13 cellular contexts compared by ENCODE assay signal in genomic region chr1:920506-920905, GRCh38. TPM values are rescaled to one million over a fixed set of nuclear protein-coding genes. Genes with fewer than 3 reads are reported as not detected.
DNase-seq lines count a peak whose midpoint lies in the region; ATAC-seq, FAIRE-seq and TF ChIP-seq lines count a peak whose summit lies in the region.
"Had no signal": no experiment of that assay in that cellular context is flagged by ENCODE, and none has a peak within 500 bp of the region (broad histone marks: within the 10 kb centered on the region; RNA-seq: fewer than 3 reads in every experiment).

No MANE protein-coding gene starts in this region.

- H3K9me3 ChIP-seq in HepG2 (ENCODE audit: low read length) (no peaks in the 10 kb centered on the region), right lobe of liver (no peaks in the 10 kb centered on the region), PC-3 (ENCODE audit: low read length) (no peaks in the 10 kb centered on the region), gastrocnemius medialis (no peaks in the 10 kb centered on the region)
- H3K9me3 ChIP-seq: prostate gland had no signal

- no peaks in the 10 kb centered on the region for H3K9me2 ChIP-seq in PC-3 (replicated peaks; ENCODE audit: low read length)

- TF ChIP-seq EP300 in HepG2 (IDR thresholded peaks at IDR 0.05; ENCODE audit: low read depth in 2 of 2, low read length in 2 of 2) (no peak), HepG2 (CRISPR knock-in tag; IDR thresholded peaks at IDR 0.05; ENCODE audit: borderline replicate concordance) (no peak)

- no peak for FAIRE-seq in HepG2 (lab: Jason Lieb, UNC)

- no peak for DNase-seq in HepG2 (ENCODE audit: low spot score)
- no peak for DNase-seq in right lobe of liver
- DNase-seq in PC-3, result no peak
- peak; percentile 13 for DNase-seq in glutamatergic neuron
- no peak for DNase-seq in gastrocnemius medialis
- no peak for DNase-seq in activated CD4-positive, alpha-beta T cell treated with anti-CD3 and anti-CD28 coated beads, Interleukin-2, amount 50 U/mL, for 48 hours
- DNase-seq in activated naive CD4-positive, alpha-beta T cell treated with anti-CD3 and anti-CD28 coated beads, Interleukin-2, amount 10 ng/mL, durations not matched to agents 7 days and 5 days, result no peak
- no peak for DNase-seq in T-cell
- DNase-seq: activated CD8-positive, alpha-beta T cell treated with anti-CD3 and anti-CD28 coated beads for 36 hours; activated gamma-delta T cell; NK-92 treated with Interleukin-12 subunit alpha and Interleukin-12 subunit beta, amount 100 ng/mL, for 24 hours had no signal

- TF ChIP-seq POLR2A in HepG2 (IDR thresholded peaks at IDR 0.05; ENCODE audit: insufficient read depth in 1 of 2, low read depth in 2 of 2, low read length in 2 of 2) (no peak), right lobe of liver (IDR thresholded peaks at IDR 0.05) (no peak), gastrocnemius medialis (IDR thresholded peaks at IDR 0.05) (no peak)

- no peaks in the 10 kb centered on the region for H3F3A ChIP-seq in PC-3 (ENCODE audit: low read length, unreplicated experiment)

- H3K27me3 Mint-ChIP-seq in glutamatergic neuron (ENCODE audit: unreplicated experiment) (peaks cover 23% of the 10 kb centered on the region), T-cell (peaks cover 26 to 59% of the 10 kb centered on the region in 2 donors)
- H3K27me3 Mint-ChIP-seq in activated naive CD4-positive, alpha-beta T cell treated with anti-CD3 and anti-CD28 coated beads, Interleukin-2, amount 10 ng/mL, durations not matched to agents 7 days and 5 days, result peaks cover 91% of the 10 kb centered on the region

- TF ChIP-seq CTCF in HepG2 (CRISPR knock-in tag; IDR thresholded peaks at IDR 0.05), result no peak
- TF ChIP-seq CTCF in right lobe of liver (IDR thresholded peaks at IDR 0.05), result no peak
- TF ChIP-seq CTCF in PC-3 (conservative IDR thresholded peaks at IDR 0.05; ENCODE audit: low read depth, low read length), result no peak
- TF ChIP-seq CTCF in glutamatergic neuron (IDR thresholded peaks at IDR 0.05; ENCODE audit: partially characterized antibody, unreplicated experiment), result no peak
- no peak for TF ChIP-seq CTCF in gastrocnemius medialis (IDR thresholded peaks at IDR 0.05 in 4 of 5, conservative IDR thresholded peaks at IDR 0.05 in 1 of 5)

- H3K79me2 ChIP-seq in HepG2 (ENCODE audit: insufficient read depth, low read length), result no peaks in the 10 kb centered on the region
- no peaks in the 10 kb centered on the region for H3K79me2 ChIP-seq in PC-3 (ENCODE audit: low read length)

- H3K36me3 Mint-ChIP-seq in glutamatergic neuron (ENCODE audit: unreplicated experiment) (peaks cover 3% of the 10 kb centered on the region), T-cell (no peaks in the 10 kb centered on the region)
- H3K36me3 Mint-ChIP-seq in activated naive CD4-positive, alpha-beta T cell treated with anti-CD3 and anti-CD28 coated beads, Interleukin-2, amount 10 ng/mL, durations not matched to agents 7 days and 5 days, result no peaks in the 10 kb centered on the region

- H2AFZ ChIP-seq in HepG2 (ENCODE audit: low read length), result no peak overlapping the region
- no peak overlapping the region for H2AFZ ChIP-seq in PC-3 (ENCODE audit: low read length)

- CTCF ChIA-PET in HepG2 (lab: Yijun Ruan, JAX; ENCODE audit: low intra/inter-chr PET ratio, low total read pairs), result interaction anchor here (1.1 kb wide), 1 partner anchor 8 kb away, joined by 3 read pairs; no protein-coding TSS in a partner anchor
- CTCF ChIA-PET in PC-3 (lab: Charles Lee), result interaction anchor here (0.7 kb wide), 1 partner anchor 18 kb away, joined by 3 read pairs; no protein-coding TSS in a partner anchor
- CTCF ChIA-PET in activated naive CD4-positive, alpha-beta T cell treated with anti-CD3 and anti-CD28 coated beads, Interleukin-2, amount 10 ng/mL, durations not matched to agents 7 days and 5 days (lab: Charles Lee), result interaction anchor here (0.7 to 0.8 kb wide), 2 partner anchors 8 to 15 kb away, joined by 3 read pairs; no protein-coding TSS in a partner anchor
- CTCF ChIA-PET in T-cell (lab: Charles Lee), result no interaction called here

- TF ChIP-seq RAD21 in HepG2 (CRISPR knock-in tag; IDR thresholded peaks at IDR 0.05), result no peak

- intact Hi-C loops in HepG2 (cut with micrococcal nuclease; ENCODE audit: unreplicated experiment) (no loop called here), right lobe of liver (cut with DNase I) (no loop called here), PC-3 (cut with micrococcal nuclease) (loop anchor here (2.0 kb wide), 1 partner anchor 18 kb away; no protein-coding TSS in a partner anchor), gastrocnemius medialis (cut with DNase I; ENCODE audit: low total_unique reads) (loop anchor here (2.0 to 5.0 kb wide), 2 partner anchors 82 to 186 kb away; partner anchors contain the start of gene HES4)

- no peak overlapping the region for H3K9ac ChIP-seq in HepG2 (ENCODE audit: insufficient read depth, low read depth, low read length)
- H3K9ac ChIP-seq in PC-3 (ENCODE audit: low read length), result no peak overlapping the region

- H3K4me3 ChIP-seq in HepG2 (replicated peaks in 1 of 3; ENCODE audit: insufficient read depth in 1 of 3, low read depth in 2 of 3, low read length in 3 of 3) (no peak overlapping the region; a peak in 1 of 6 replicates), right lobe of liver (no peak overlapping the region), PC-3 (ENCODE audit: low read length) (no peak overlapping the region), gastrocnemius medialis (no peak overlapping the region)
- H3K4me3 ChIP-seq: prostate gland had no signal

- POLR2A ChIA-PET in HepG2 (lab: Yijun Ruan, JAX) (no interaction called here), PC-3 (lab: Charles Lee; ENCODE audit: unreplicated experiment) (no interaction called here), T-cell (lab: Charles Lee) (no interaction called here)

- in situ Hi-C loops in HepG2 (cut with HindIII; ENCODE audit: extremely low pct_ligation_motif_present, low pct_unique_long_range_greater_than_20kb), result no loop called here
- in situ Hi-C loops in gastrocnemius medialis (cut with MboI; ENCODE audit: low sequenced_read_pairs in 4 of 4), result no loop called here

- H4K20me1 ChIP-seq in HepG2 (ENCODE audit: insufficient read depth, low read length) (peaks cover 6% of the 10 kb centered on the region; the same call in 1 of the 2 replicates), PC-3 (ENCODE audit: low read length) (no peaks in the 10 kb centered on the region)

- 0% methylated on average over 1 of the region's 13 CpGs for WGBS in HepG2 (ENCODE audit: low lambda C conversion rate)
- WGBS in right lobe of liver (ENCODE audit: insufficient coverage, low coverage, low lambda C conversion rate, missing lambda C conversion rate), result 13% methylated on average over 3 of the region's 13 CpGs

- H3K4me1 ChIP-seq in HepG2 (ENCODE audit: insufficient read depth, low read length), result peaks cover 43% of the 10 kb centered on the region
- H3K4me1 ChIP-seq in right lobe of liver, result peaks cover 0 to 31% (median 0%) of the 10 kb centered on the region in 4 donors
- peaks cover 10% of the 10 kb centered on the region for H3K4me1 ChIP-seq in PC-3 (ENCODE audit: insufficient read depth, low read length)
- H3K4me1 ChIP-seq in gastrocnemius medialis, result peaks cover 15 to 26% of the 10 kb centered on the region in 2 donors

- peaks cover 14% of the 10 kb centered on the region for H3K4me1 Mint-ChIP-seq in glutamatergic neuron (ENCODE audit: low read depth, unreplicated experiment)
- H3K4me1 Mint-ChIP-seq in activated naive CD4-positive, alpha-beta T cell treated with anti-CD3 and anti-CD28 coated beads, Interleukin-2, amount 10 ng/mL, durations not matched to agents 7 days and 5 days, result peaks cover 11% of the 10 kb centered on the region
- peaks cover 12 to 22% (median 15%) of the 10 kb centered on the region in 3 donors for H3K4me1 Mint-ChIP-seq in T-cell

- H3K27ac Mint-ChIP-seq in glutamatergic neuron (ENCODE audit: unreplicated experiment) (no peak overlapping the region), T-cell (no peak overlapping the region)
- no peak overlapping the region for H3K27ac Mint-ChIP-seq in activated naive CD4-positive, alpha-beta T cell treated with anti-CD3 and anti-CD28 coated beads, Interleukin-2, amount 10 ng/mL, durations not matched to agents 7 days and 5 days
- H3K27ac Mint-ChIP-seq: activated CD8-positive, alpha-beta T cell treated with anti-CD3 and anti-CD28 coated beads for 36 hours had no signal

- no peak overlapping the region for H3K27ac ChIP-seq in HepG2 (ENCODE audit: extremely low read length, insufficient read depth, low read length)
- no peak overlapping the region for H3K27ac ChIP-seq in right lobe of liver
- H3K27ac ChIP-seq in PC-3 (ENCODE audit: low read length), result no peak overlapping the region
- H3K27ac ChIP-seq in gastrocnemius medialis, result no peak overlapping the region
- H3K27ac ChIP-seq: prostate gland had no signal

- ATAC-seq in HepG2 (peak; percentile 3; the same call in 1 of the 3 replicates), right lobe of liver (no peak), PC-3 (no peak), gastrocnemius medialis (no peak), T-cell (replicated peaks in 1 of 4) (no peak)

- no TSS peak for BruUV-seq in HepG2 (replicated peaks; lab: Mats Ljungman, UMichigan)
- BruUV-seq in PC-3 (replicated peaks; lab: Mats Ljungman, UMichigan), result no TSS peak

- H3K4me2 ChIP-seq in HepG2 (ENCODE audit: low read depth, low read length), result peak overlapping the region; percentile 16; the same call in 1 of the 2 replicates
- peak overlapping the region; percentile 38 for H3K4me2 ChIP-seq in PC-3 (ENCODE audit: low read length)

- H3K36me3 ChIP-seq in HepG2 (replicated peaks in 1 of 2; ENCODE audit: control insufficient read depth in 1 of 2, insufficient read depth in 2 of 2, low read length in 2 of 2) (no peaks in the 10 kb centered on the region), right lobe of liver (no peaks in the 10 kb centered on the region), PC-3 (ENCODE audit: low read depth, low read length) (no peaks in the 10 kb centered on the region), gastrocnemius medialis (no peaks in the 10 kb centered on the region)
- H3K36me3 ChIP-seq: prostate gland had no signal

- H3K9me3 Mint-ChIP-seq in glutamatergic neuron (ENCODE audit: unreplicated experiment) (peaks cover 13% of the 10 kb centered on the region), T-cell (no peaks in the 10 kb centered on the region)
- no peaks in the 10 kb centered on the region for H3K9me3 Mint-ChIP-seq in activated naive CD4-positive, alpha-beta T cell treated with anti-CD3 and anti-CD28 coated beads, Interleukin-2, amount 10 ng/mL, durations not matched to agents 7 days and 5 days
- H3K9me3 Mint-ChIP-seq: activated CD8-positive, alpha-beta T cell treated with anti-CD3 and anti-CD28 coated beads for 36 hours had no signal

- H3K27me3 ChIP-seq in HepG2 (ENCODE audit: control insufficient read depth in 1 of 2, insufficient read depth in 2 of 2, low read length in 2 of 2) (peaks cover 43 to 87% of the 10 kb centered on the region in 2 experiments), right lobe of liver (no peaks in the 10 kb centered on the region), PC-3 (ENCODE audit: low read length) (peaks cover 85% of the 10 kb centered on the region), gastrocnemius medialis (peaks cover 9 to 52% (median 21%) of the 10 kb centered on the region in 3 donors)

- peak overlapping the region; percentile 73 for H3K4me3 Mint-ChIP-seq in glutamatergic neuron (ENCODE audit: unreplicated experiment)
- H3K4me3 Mint-ChIP-seq in activated naive CD4-positive, alpha-beta T cell treated with anti-CD3 and anti-CD28 coated beads, Interleukin-2, amount 10 ng/mL, durations not matched to agents 7 days and 5 days, result no peak overlapping the region
- peak overlapping the region in 1 of 3 donors; percentile 26 for H3K4me3 Mint-ChIP-seq in T-cell
- H3K4me3 Mint-ChIP-seq: activated CD8-positive, alpha-beta T cell treated with anti-CD3 and anti-CD28 coated beads for 36 hours had no signal

RNA-seq across cellular contexts. Expression of gene SAMD11, which starts 3.2 kb away (rescaled TPM):
- total RNA-seq in HepG2 (2016; rRNA removed; fragmentation: Illumina TruSeq; extraction: Trizol) (0.11 TPM in 1 of 2 replicates, not detected in the other), right lobe of liver (1 to 10 TPM; 2.1 to 4.3 (median 3.7) TPM), PC-3 (2014; rRNA removed) (2.7 and 5.8 TPM in 2 replicates), glutamatergic neuron (ENCODE audit: unreplicated experiment) (46.2 TPM), gastrocnemius medialis (under 1 TPM in 2 of 4 donors, not detected in 2; 0.17 to 0.38 TPM), T-cell (under 1 TPM in 3 of 5 donors, not detected in 2; 0.32 to 0.70 (median 0.53) TPM)
- total RNA-seq in HepG2 (2016; cell fraction: cytosol; rRNA removed; fragmentation: Illumina TruSeq; extraction: Trizol; ENCODE audit: low read depth), result not detected in 2 replicates
- total RNA-seq in HepG2 (2016; cell fraction: insoluble cytoplasmic fraction; rRNA removed; fragmentation: Illumina TruSeq; extraction: Trizol), result 0.13 TPM in 1 of 2 replicates, not detected in the other
- total RNA-seq in HepG2 (2016; cell fraction: membrane; rRNA removed; fragmentation: Illumina TruSeq; extraction: Trizol), result not detected in 2 replicates
- total RNA-seq in HepG2 (2016; cell fraction: nucleus; rRNA removed; fragmentation: Illumina TruSeq; extraction: Trizol), result not detected in 2 replicates
- 0.09 TPM in 1 of 2 replicates, not detected in the other for polyA plus RNA-seq in HepG2 (2011; rRNA removed)
- polyA plus RNA-seq in HepG2 (2011; cell fraction: cytosol; rRNA removed), result 0.09 and 0.24 TPM in 2 replicates
- polyA plus RNA-seq in HepG2 (2011; cell fraction: nucleus; rRNA removed), result 0.10 and 0.37 TPM in 2 replicates
- polyA plus RNA-seq in HepG2 (2012), result not detected in 2 replicates
- not detected in 2 replicates for polyA plus RNA-seq in HepG2 (2016; cell fraction: cytosol; fragmentation: Illumina TruSeq; extraction: Trizol; ENCODE audit: low read depth)
- not detected in 2 replicates for polyA plus RNA-seq in HepG2 (2016; cell fraction: insoluble cytoplasmic fraction; fragmentation: Illumina TruSeq; extraction: Trizol; ENCODE audit: low read depth)
- not detected in 2 replicates for polyA plus RNA-seq in HepG2 (2016; cell fraction: membrane; fragmentation: Illumina TruSeq; extraction: Trizol; ENCODE audit: low read depth)
- polyA plus RNA-seq in HepG2 (2016; cell fraction: nucleus; fragmentation: Illumina TruSeq; extraction: Trizol; ENCODE audit: insufficient read depth, low read depth), result not detected in 2 replicates
- 19.7 TPM in 1 of 2 replicates, not detected in the other for polyA minus RNA-seq in HepG2 (2011; rRNA and poly(A)+ RNA removed; ENCODE audit: low replicate concordance)
- polyA minus RNA-seq in HepG2 (2011; cell fraction: cytosol; rRNA and poly(A)+ RNA removed), result 0.99 and 1.4 TPM in 2 replicates
- 1.2 TPM in 1 of 2 replicates, not detected in the other for polyA minus RNA-seq in HepG2 (2011; cell fraction: nucleus; rRNA and poly(A)+ RNA removed)
- total RNA-seq: activated CD8-positive, alpha-beta T cell treated with anti-CD3 and anti-CD28 coated beads for 36 hours; endothelial cell of umbilical vein had no signal
- polyA plus RNA-seq: endothelial cell of umbilical vein had no signal

RNA-seq across cellular contexts. Expression of gene NOC2L, which starts 38.5 kb away (rescaled TPM):
- total RNA-seq in HepG2 (2016; rRNA removed; fragmentation: Illumina TruSeq; extraction: Trizol), result 91.6 and 103 TPM in 2 replicates
- total RNA-seq in HepG2 (2016; cell fraction: cytosol; rRNA removed; fragmentation: Illumina TruSeq; extraction: Trizol; ENCODE audit: low read depth), result 14.1 and 16.1 TPM in 2 replicates
- 81.2 and 109 TPM in 2 replicates for total RNA-seq in HepG2 (2016; cell fraction: insoluble cytoplasmic fraction; rRNA removed; fragmentation: Illumina TruSeq; extraction: Trizol)
- 22.9 and 27.1 TPM in 2 replicates for total RNA-seq in HepG2 (2016; cell fraction: membrane; rRNA removed; fragmentation: Illumina TruSeq; extraction: Trizol)
- total RNA-seq in HepG2 (2016; cell fraction: nucleus; rRNA removed; fragmentation: Illumina TruSeq; extraction: Trizol), result 53.2 and 63.8 TPM in 2 replicates
- polyA plus RNA-seq in HepG2 (2011; rRNA removed), result 32.0 and 40.5 TPM in 2 replicates
- 33.6 and 44.6 TPM in 2 replicates for polyA plus RNA-seq in HepG2 (2011; cell fraction: cytosol; rRNA removed)
- polyA plus RNA-seq in HepG2 (2011; cell fraction: nucleus; rRNA removed), result 85.2 and 96.0 TPM in 2 replicates
- 41.8 and 44.3 TPM in 2 replicates for polyA plus RNA-seq in HepG2 (2012)
- 5.1 and 6.4 TPM in 2 replicates for polyA plus RNA-seq in HepG2 (2016; cell fraction: cytosol; fragmentation: Illumina TruSeq; extraction: Trizol; ENCODE audit: low read depth)
- polyA plus RNA-seq in HepG2 (2016; cell fraction: insoluble cytoplasmic fraction; fragmentation: Illumina TruSeq; extraction: Trizol; ENCODE audit: low read depth), result 69.1 and 81.1 TPM in 2 replicates
- 9.8 and 11.1 TPM in 2 replicates for polyA plus RNA-seq in HepG2 (2016; cell fraction: membrane; fragmentation: Illumina TruSeq; extraction: Trizol; ENCODE audit: low read depth)
- 108 and 110 TPM in 2 replicates for polyA plus RNA-seq in HepG2 (2016; cell fraction: nucleus; fragmentation: Illumina TruSeq; extraction: Trizol; ENCODE audit: insufficient read depth, low read depth)
- polyA minus RNA-seq in HepG2 (2011; rRNA and poly(A)+ RNA removed; ENCODE audit: low replicate concordance), result 118 and 166 TPM in 2 replicates
- 43.1 and 44.0 TPM in 2 replicates for polyA minus RNA-seq in HepG2 (2011; cell fraction: cytosol; rRNA and poly(A)+ RNA removed)
- 18.8 and 20.1 TPM in 2 replicates for polyA minus RNA-seq in HepG2 (2011; cell fraction: nucleus; rRNA and poly(A)+ RNA removed)
- 10 to 100 TPM; 28.9 to 36.8 (median 30.2) TPM for total RNA-seq in right lobe of liver
- total RNA-seq in PC-3 (2014; rRNA removed), result 262 and 340 TPM in 2 replicates
- total RNA-seq in glutamatergic neuron (ENCODE audit: unreplicated experiment), result 90.3 TPM
- 100 to 1,000 TPM in 1 of 4 donors, 10 to 100 TPM in 3; 47.4 to 115 (median 74.2) TPM for total RNA-seq in gastrocnemius medialis
- 10 to 100 TPM; 58.7 to 92.2 (median 83.4) TPM for total RNA-seq in T-cell

RNA-seq across cellular contexts. Expression of gene KLHL17, which starts 39.9 kb away (rescaled TPM):
- total RNA-seq in HepG2 (2016; rRNA removed; fragmentation: Illumina TruSeq; extraction: Trizol), result 2.8 and 9.3 TPM in 2 replicates
- 4.5 and 5.0 TPM in 2 replicates for total RNA-seq in HepG2 (2016; cell fraction: cytosol; rRNA removed; fragmentation: Illumina TruSeq; extraction: Trizol; ENCODE audit: low read depth)
- 2.4 and 10.3 TPM in 2 replicates for total RNA-seq in HepG2 (2016; cell fraction: insoluble cytoplasmic fraction; rRNA removed; fragmentation: Illumina TruSeq; extraction: Trizol)
- total RNA-seq in HepG2 (2016; cell fraction: membrane; rRNA removed; fragmentation: Illumina TruSeq; extraction: Trizol), result 2.6 and 2.8 TPM in 2 replicates
- 14.8 and 15.9 TPM in 2 replicates for total RNA-seq in HepG2 (2016; cell fraction: nucleus; rRNA removed; fragmentation: Illumina TruSeq; extraction: Trizol)
- polyA plus RNA-seq in HepG2 (2011; rRNA removed), result 24.7 and 31.4 TPM in 2 replicates
- polyA plus RNA-seq in HepG2 (2011; cell fraction: cytosol; rRNA removed), result 6.8 and 12.3 TPM in 2 replicates
- 590 and 778 TPM in 2 replicates for polyA plus RNA-seq in HepG2 (2011; cell fraction: nucleus; rRNA removed)
- polyA plus RNA-seq in HepG2 (2012), result 11.7 and 19.1 TPM in 2 replicates
- polyA plus RNA-seq in HepG2 (2016; cell fraction: cytosol; fragmentation: Illumina TruSeq; extraction: Trizol; ENCODE audit: low read depth), result 1.1 and 1.3 TPM in 2 replicates
- polyA plus RNA-seq in HepG2 (2016; cell fraction: insoluble cytoplasmic fraction; fragmentation: Illumina TruSeq; extraction: Trizol; ENCODE audit: low read depth), result 3.4 and 3.7 TPM in 2 replicates
- 1.9 and 2.4 TPM in 2 replicates for polyA plus RNA-seq in HepG2 (2016; cell fraction: membrane; fragmentation: Illumina TruSeq; extraction: Trizol; ENCODE audit: low read depth)
- polyA plus RNA-seq in HepG2 (2016; cell fraction: nucleus; fragmentation: Illumina TruSeq; extraction: Trizol; ENCODE audit: insufficient read depth, low read depth), result 71.9 and 74.8 TPM in 2 replicates
- 4.3 and 19.5 TPM in 2 replicates for polyA minus RNA-seq in HepG2 (2011; rRNA and poly(A)+ RNA removed; ENCODE audit: low replicate concordance)
- 4.6 and 4.9 TPM in 2 replicates for polyA minus RNA-seq in HepG2 (2011; cell fraction: cytosol; rRNA and poly(A)+ RNA removed)
- 24.9 and 31.0 TPM in 2 replicates for polyA minus RNA-seq in HepG2 (2011; cell fraction: nucleus; rRNA and poly(A)+ RNA removed)
- 1 to 10 TPM; 1.9 to 6.7 (median 4.3) TPM for total RNA-seq in right lobe of liver
- 29.8 and 32.1 TPM in 2 replicates for total RNA-seq in PC-3 (2014; rRNA removed)
- 103 TPM for total RNA-seq in glutamatergic neuron (ENCODE audit: unreplicated experiment)
- 1 to 10 TPM; 1.3 to 5.7 (median 2.3) TPM for total RNA-seq in gastrocnemius medialis
- 10 to 100 TPM; 17.5 to 45.3 (median 37.1) TPM for total RNA-seq in T-cell

RNA-seq across cellular contexts. Expression of gene PLEKHN1, which starts 45.8 kb away (rescaled TPM):
- 0.21 and 0.42 TPM in 2 replicates for total RNA-seq in HepG2 (2016; rRNA removed; fragmentation: Illumina TruSeq; extraction: Trizol)
- not detected in 2 replicates for total RNA-seq in HepG2 (2016; cell fraction: cytosol; rRNA removed; fragmentation: Illumina TruSeq; extraction: Trizol; ENCODE audit: low read depth)
- 0.31 and 0.48 TPM in 2 replicates for total RNA-seq in HepG2 (2016; cell fraction: insoluble cytoplasmic fraction; rRNA removed; fragmentation: Illumina TruSeq; extraction: Trizol)
- total RNA-seq in HepG2 (2016; cell fraction: membrane; rRNA removed; fragmentation: Illumina TruSeq; extraction: Trizol), result 0.15 and 0.17 TPM in 2 replicates
- 0.59 and 0.63 TPM in 2 replicates for total RNA-seq in HepG2 (2016; cell fraction: nucleus; rRNA removed; fragmentation: Illumina TruSeq; extraction: Trizol)
- 0.58 and 0.59 TPM in 2 replicates for polyA plus RNA-seq in HepG2 (2011; rRNA removed)
- polyA plus RNA-seq in HepG2 (2011; cell fraction: cytosol; rRNA removed), result 0.13 and 0.23 TPM in 2 replicates
- 13.2 and 15.5 TPM in 2 replicates for polyA plus RNA-seq in HepG2 (2011; cell fraction: nucleus; rRNA removed)
- 0.51 and 0.55 TPM in 2 replicates for polyA plus RNA-seq in HepG2 (2012)
- 0.05 and 0.09 TPM in 2 replicates for polyA plus RNA-seq in HepG2 (2016; cell fraction: cytosol; fragmentation: Illumina TruSeq; extraction: Trizol; ENCODE audit: low read depth)
- 0.29 and 0.48 TPM in 2 replicates for polyA plus RNA-seq in HepG2 (2016; cell fraction: insoluble cytoplasmic fraction; fragmentation: Illumina TruSeq; extraction: Trizol; ENCODE audit: low read depth)
- polyA plus RNA-seq in HepG2 (2016; cell fraction: membrane; fragmentation: Illumina TruSeq; extraction: Trizol; ENCODE audit: low read depth), result 0.13 and 0.29 TPM in 2 replicates
- 2.6 and 2.7 TPM in 2 replicates for polyA plus RNA-seq in HepG2 (2016; cell fraction: nucleus; fragmentation: Illumina TruSeq; extraction: Trizol; ENCODE audit: insufficient read depth, low read depth)
- polyA minus RNA-seq in HepG2 (2011; rRNA and poly(A)+ RNA removed; ENCODE audit: low replicate concordance), result 0.26 and 0.54 TPM in 2 replicates
- 0.53 TPM in 1 of 2 replicates, not detected in the other for polyA minus RNA-seq in HepG2 (2011; cell fraction: cytosol; rRNA and poly(A)+ RNA removed)
- 1.8 and 1.9 TPM in 2 replicates for polyA minus RNA-seq in HepG2 (2011; cell fraction: nucleus; rRNA and poly(A)+ RNA removed)
- 1 to 10 TPM in 1 of 6 experiments, under 1 TPM in 4, not detected in 1; 0.11 to 2.4 (median 0.26) TPM for total RNA-seq in right lobe of liver
- total RNA-seq in PC-3 (2014; rRNA removed), result 14.0 and 18.3 TPM in 2 replicates
- total RNA-seq in glutamatergic neuron (ENCODE audit: unreplicated experiment), result 0.29 TPM
- total RNA-seq in gastrocnemius medialis, result under 1 TPM in 1 of 4 donors, not detected in 3; 0.23 TPM
- 1 to 10 TPM in 4 of 5 donors, under 1 TPM in 1; 0.30 to 9.9 (median 7.3) TPM for total RNA-seq in T-cell

Comparison
In these comparisons a context has a peak if more than half of its experiments do, and no peak if none do; other contexts are left out.
1. CTCF ChIA-PET loops: an anchor here in HepG2 (1.1 kb wide), PC-3 (0.7 kb wide) and activated naive CD4-positive, alpha-beta T cell treated with anti-CD3 and anti-CD28 coated beads, Interleukin-2, amount 10 ng/mL, durations not matched to agents 7 days and 5 days (0.7 to 0.8 kb wide); none called in T-cell.
2. intact Hi-C loops: an anchor here in PC-3 (2.0 kb wide) and gastrocnemius medialis (2.0 to 5.0 kb wide); none called in HepG2 and right lobe of liver.